In the genomic region with DNA sequence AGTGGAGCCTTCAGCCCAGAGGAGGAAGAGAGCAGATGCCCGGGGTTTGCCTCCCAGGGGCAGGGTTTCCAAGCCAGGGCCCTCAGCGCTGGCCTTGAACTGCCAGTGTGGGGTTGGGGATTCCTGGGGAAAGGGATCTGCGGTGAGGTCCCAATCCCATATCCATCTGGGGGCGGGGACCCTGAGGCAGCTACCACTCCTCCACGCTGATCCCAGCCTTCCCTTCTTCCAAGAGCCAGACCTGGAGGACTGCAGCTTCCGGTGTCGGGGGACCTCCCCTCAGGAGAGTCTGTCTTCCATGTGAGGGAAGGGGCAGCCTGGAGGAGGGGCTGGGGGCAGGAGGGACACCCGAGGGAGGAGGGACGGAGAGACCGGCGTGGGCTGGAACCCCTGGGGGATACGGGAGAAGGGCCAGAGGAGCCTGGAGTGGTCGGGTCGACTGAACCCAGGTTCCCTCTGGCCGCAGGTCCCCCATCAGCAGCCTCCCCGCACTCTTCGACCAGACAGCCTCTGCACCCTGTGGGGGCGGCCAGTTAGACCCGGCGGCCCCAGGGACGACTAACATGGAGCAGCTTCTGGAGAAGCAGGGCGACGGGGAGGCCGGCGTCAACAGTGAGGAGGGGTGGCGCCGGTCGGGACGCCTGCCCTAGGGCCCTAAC, we compare ENCODE assay signal across 18 cellular contexts. TPM values are rescaled to one million over a fixed set of nuclear protein-coding genes. Genes with fewer than 3 reads are reported as not detected.
A peak's percentile ranks its signal among the peaks of the same experiment; 100 is the strongest.
DNase-seq lines count a peak whose midpoint lies in the region; ATAC-seq, FAIRE-seq and TF ChIP-seq lines count a peak whose summit lies in the region.
"Had no signal": no experiment of that assay in that cellular context is flagged by ENCODE, and none has a peak within 500 bp of the region (broad histone marks: within the 10 kb centered on the region; RNA-seq: fewer than 3 reads in every experiment).

No MANE protein-coding gene starts in this region.

- RAD21 ChIA-PET in HCT116 (lab: Charles Lee; ENCODE audit: low non-redundant PET in 1 of 2, low total read pairs in 2 of 2, uncharacterized antibody in 2 of 2, unreplicated experiment in 2 of 2): no interaction called here

- no peaks in the 10 kb centered on the region for H3K9me3 Mint-ChIP-seq in endodermal cell
- no peaks in the 10 kb centered on the region for H3K9me3 Mint-ChIP-seq in naive thymus-derived CD8-positive, alpha-beta T cell
- H3K9me3 Mint-ChIP-seq: stimulated activated naive CD8-positive, alpha-beta T cell treated with anti-CD3 and anti-CD28 coated beads, Interleukin-15, amount 100 ng/mL, for 72 hours; T-helper 1 cell treated with Interleukin-12 subunit alpha and Interleukin-12 subunit beta and Interleukin-4 antibody, amounts not matched to agents 30 μg/mL and 1 μg/mL, for 36 hours had no signal

- H3K27me3 ChIP-seq in A673 (replicated peaks; ENCODE audit: insufficient read depth, low read depth, low read length, poor library complexity) (no peaks in the 10 kb centered on the region), HCT116 (ENCODE audit: insufficient read depth, low read length) (no peaks in the 10 kb centered on the region), endodermal cell (ENCODE audit: control insufficient read depth, insufficient read depth, low read length, poor library complexity, severe bottlenecking) (no peaks in the 10 kb centered on the region)
- H3K27me3 ChIP-seq: uterus had no signal

- no peak for ATAC-seq in HCT116
- no peak for ATAC-seq in naive thymus-derived CD8-positive, alpha-beta T cell
- no peak for ATAC-seq in GM21723 (IDR thresholded peaks at IDR 0.05; ENCODE audit: unreplicated experiment)
- ATAC-seq in GM21360 (IDR thresholded peaks at IDR 0.05; ENCODE audit: unreplicated experiment): no peak

- H3K36me3 Mint-ChIP-seq in endodermal cell (ENCODE audit: low read depth): peaks cover 54% of the 10 kb centered on the region
- H3K36me3 Mint-ChIP-seq in naive thymus-derived CD8-positive, alpha-beta T cell: peaks cover 0 to 78% (median 11%) of the 10 kb centered on the region in 3 donors

- H3K9me2 ChIP-seq in HCT116 (ENCODE audit: insufficient read depth): no peaks in the 10 kb centered on the region

- no peaks in the 10 kb centered on the region for H4K20me1 ChIP-seq in HCT116 (ENCODE audit: insufficient read depth)

- no peak for TF ChIP-seq POLR2A in HCT116 (IDR thresholded peaks at IDR 0.05; ENCODE audit: borderline replicate concordance, extremely low read depth, insufficient read depth, insufficient read length)

- no peaks in the 10 kb centered on the region for H3K79me2 ChIP-seq in HCT116 (ENCODE audit: insufficient read depth, low read length)

- H3K4me3 Mint-ChIP-seq in endodermal cell: peak overlapping the region; percentile 41
- H3K4me3 Mint-ChIP-seq in naive thymus-derived CD8-positive, alpha-beta T cell: no peak overlapping the region
- H3K4me3 Mint-ChIP-seq: activated naive CD8-positive, alpha-beta T cell; stimulated activated naive CD8-positive, alpha-beta T cell treated with anti-CD3 and anti-CD28 coated beads, Interleukin-15, amount 100 ng/mL, for 72 hours; T-helper 1 cell treated with Interleukin-12 subunit alpha and Interleukin-12 subunit beta and Interleukin-4 antibody, amounts not matched to agents 30 μg/mL and 1 μg/mL, for 36 hours had no signal

- POLR2A ChIA-PET in A673 (lab: Charles Lee; ENCODE audit: low non-redundant PET) (no interaction called here), HCT116 (lab: Charles Lee) (no interaction called here)
- POLR2A ChIA-PET in naive thymus-derived CD8-positive, alpha-beta T cell (lab: Charles Lee): interaction anchor here (12.1 to 22.8 kb wide), 2 partner anchors 4 to 10 kb away, joined by 395 read pairs; a partner anchor contains a TSS

- BruUV-seq in A673 (replicated peaks; lab: Mats Ljungman, UMichigan) (no TSS peak), HCT116 (replicated peaks; lab: Mats Ljungman, UMichigan) (no TSS peak)

- DNase-seq in A673 (ENCODE audit: low spot score): no peak
- no peak for DNase-seq in HCT116 (ENCODE audit: low read depth, low spot score)
- DNase-seq in endodermal cell: peak; percentile 87
- DNase-seq in naive thymus-derived CD8-positive, alpha-beta T cell: no peak
- no peak for DNase-seq in T1000 (lab: John Stamatoyannopoulos, UW)
- no peak for DNase-seq in frontal cortex (ENCODE audit: low spot score in 2 of 2)
- DNase-seq: activated CD8-positive, alpha-beta memory T cell treated with anti-CD3 and anti-CD28 coated beads, Interleukin-2, amount 50 U/mL, for 48 hours; NCI-H1930; stimulated activated naive CD8-positive, alpha-beta T cell treated with anti-CD3 and anti-CD28 coated beads, Interleukin-15, amount 100 ng/mL, for 72 hours; uterus had no signal

- H3K36me3 ChIP-seq in A673 (ENCODE audit: insufficient read depth, low read length, poor library complexity, severe bottlenecking) (peaks cover 9% of the 10 kb centered on the region), HCT116 (ENCODE audit: control insufficient read depth in 1 of 2, insufficient read depth in 2 of 2, low read length in 2 of 2) (peaks cover 14 to 15% of the 10 kb centered on the region in 2 experiments), endodermal cell (ENCODE audit: control insufficient read depth, insufficient read depth, low read length) (peaks cover 60% of the 10 kb centered on the region)
- H3K36me3 ChIP-seq: uterus had no signal

- peak overlapping the region; percentile 43 for H3K4me2 ChIP-seq in HCT116 (ENCODE audit: low read length)

- no peak for TF ChIP-seq RAD21 in HCT116 (IDR thresholded peaks at IDR 0.05; ENCODE audit: low read depth)

- H3K9me3 ChIP-seq in A673 (ENCODE audit: low read depth, low read length, poor library complexity, severe bottlenecking) (no peaks in the 10 kb centered on the region), HCT116 (ENCODE audit: control insufficient read depth in 1 of 2, insufficient read depth in 1 of 2, low read depth in 1 of 2, low read length in 2 of 2) (no peaks in the 10 kb centered on the region), endodermal cell (ENCODE audit: control insufficient read depth, low read length) (no peaks in the 10 kb centered on the region)
- H3K9me3 ChIP-seq: uterus had no signal

- FAIRE-seq in frontal cortex (lab: Jason Lieb, UNC): no peak
- FAIRE-seq: G401.6, GM12891, H54 had no signal

- H3K9ac ChIP-seq in HCT116 (ENCODE audit: low read length) (peak overlapping the region; percentile 10), endodermal cell (ENCODE audit: extremely low read depth, low read length, poor library complexity, severe bottlenecking) (no peak overlapping the region)

- CTCF ChIA-PET in A673 (lab: Charles Lee): no interaction called here
- CTCF ChIA-PET in HCT116 (lab: Charles Lee): interaction anchor here (0.7 to 1.2 kb wide), 4 partner anchors 8 to 22 kb away, joined by 4 read pairs; no protein-coding TSS in a partner anchor

- H3K27ac ChIP-seq in A673 (ENCODE audit: low read depth, low read length, poor library complexity, severe bottlenecking) (peak overlapping the region; percentile 50), HCT116 (ENCODE audit: low read depth, low read length) (peak overlapping the region; percentile 46), endodermal cell (ENCODE audit: low read depth, low read length) (no peak overlapping the region)
- H3K27ac ChIP-seq: uterus had no signal

- H3K4me3 ChIP-seq in A673 (ENCODE audit: low read depth, low read length, poor library complexity, severe bottlenecking) (no peak overlapping the region), HCT116 (replicated peaks in 1 of 2; ENCODE audit: low read depth in 1 of 2, low read length in 2 of 2) (no peak overlapping the region; a peak in 1 of 4 replicates), endodermal cell (ENCODE audit: low read length) (peak overlapping the region; percentile 39)
- H3K4me3 ChIP-seq: lung, uterus had no signal

- WGBS in endodermal cell (ENCODE audit: insufficient coverage in 1 of 2, insufficient read length in 1 of 2), 2 experiments: 67 to 90% methylated on average over 15 to 29 of the region's 29 CpGs

- H3K27ac Mint-ChIP-seq in endodermal cell: no peak overlapping the region
- H3K27ac Mint-ChIP-seq in naive thymus-derived CD8-positive, alpha-beta T cell: peak overlapping the region in 7 of 10 donors; percentile 18 to 72 (median 31)
- H3K27ac Mint-ChIP-seq: stimulated activated naive CD8-positive, alpha-beta T cell treated with anti-CD3 and anti-CD28 coated beads, Interleukin-15, amount 100 ng/mL, for 72 hours had no signal

- H2AFZ ChIP-seq in HCT116 (ENCODE audit: low read depth, low read length, poor library complexity, severe bottlenecking): no peak overlapping the region

- peaks cover 3% of the 10 kb centered on the region for H3K27me3 Mint-ChIP-seq in endodermal cell (ENCODE audit: insufficient read depth)
- no peaks in the 10 kb centered on the region for H3K27me3 Mint-ChIP-seq in naive thymus-derived CD8-positive, alpha-beta T cell
- H3K27me3 Mint-ChIP-seq: activated naive CD8-positive, alpha-beta T cell; stimulated activated naive CD8-positive, alpha-beta T cell treated with anti-CD3 and anti-CD28 coated beads, Interleukin-15, amount 100 ng/mL, for 72 hours had no signal

- peaks cover 2% of the 10 kb centered on the region for H3K4me1 Mint-ChIP-seq in endodermal cell
- peaks cover 22 to 52% (median 39%) of the 10 kb centered on the region in 4 donors for H3K4me1 Mint-ChIP-seq in naive thymus-derived CD8-positive, alpha-beta T cell

- intact Hi-C loops in A673 (cut with micrococcal nuclease; ENCODE audit: unreplicated experiment) (no loop called here), HCT116 (cut with micrococcal nuclease) (no loop called here)

- H3K4me1 ChIP-seq in A673 (ENCODE audit: insufficient read depth, low read length, poor library complexity, severe bottlenecking) (no peaks in the 10 kb centered on the region), HCT116 (ENCODE audit: control insufficient read depth in 1 of 2, insufficient read depth in 2 of 2, low read length in 2 of 2) (peaks cover 5 to 24% of the 10 kb centered on the region in 2 experiments), endodermal cell (ENCODE audit: control insufficient read depth, insufficient read depth, low read length) (no peaks in the 10 kb centered on the region)
- H3K4me1 ChIP-seq: uterus had no signal

- TF ChIP-seq CTCF in A673 (conservative IDR thresholded peaks at IDR 0.05; ENCODE audit: low read depth, low read length) (no peak), HCT116 (IDR thresholded peaks at IDR 0.05 in 2 of 3, conservative IDR thresholded peaks at IDR 0.05 in 1 of 3; ENCODE audit: borderline replicate concordance in 1 of 3, insufficient read depth in 1 of 3, low read depth in 2 of 3, low read length in 2 of 3) (no peak), endodermal cell (conservative IDR thresholded peaks at IDR 0.05) (no peak)

RNA-seq across cellular contexts. Expression of a gene that starts 10.7 kb away (rescaled TPM):
- total RNA-seq in A673 (2021): 6.6 and 8.5 TPM in 2 replicates
- 50.2 TPM for total RNA-seq in HCT116 (2021; ENCODE audit: unreplicated experiment)
- 24.8 and 31.7 TPM in 2 replicates for polyA plus RNA-seq in HCT116 (2012)
- 10 to 100 TPM in 1 of 2 donors, 1 to 10 TPM in 1; 8.9 to 11.2 TPM for total RNA-seq in endodermal cell
- polyA plus RNA-seq in endodermal cell (2013, experiment 1 of 2): 5.7 TPM
- polyA plus RNA-seq in endodermal cell (2013, experiment 2 of 2): 6.3 TPM
- total RNA-seq in naive thymus-derived CD8-positive, alpha-beta T cell: 10 to 100 TPM; 10.7 to 12.3 TPM
- 10 to 100 TPM; 40.5 to 63.3 (median 46.2) TPM for polyA plus RNA-seq in naive thymus-derived CD8-positive, alpha-beta T cell
- total RNA-seq in frontal cortex: 0.82 TPM

RNA-seq across cellular contexts. Expression of a gene that starts 14.3 kb away (rescaled TPM):
- total RNA-seq in A673 (2021) (41.4 and 59.5 TPM in 2 replicates), HCT116 (2021; ENCODE audit: unreplicated experiment) (110 TPM), endodermal cell (100 to 1,000 TPM; 112 to 127 TPM), frontal cortex (16.3 TPM)
- 45.6 and 52.4 TPM in 2 replicates for polyA plus RNA-seq in HCT116 (2012)
- 54.4 TPM for polyA plus RNA-seq in endodermal cell (2013, experiment 1 of 2)
- polyA plus RNA-seq in endodermal cell (2013, experiment 2 of 2): 49.1 TPM
- total RNA-seq in naive thymus-derived CD8-positive, alpha-beta T cell: 100 to 1,000 TPM; 481 to 489 TPM
- 10 to 100 TPM in 1 of 3 donors, 1 to 10 TPM in 2; 5.5 to 11.9 (median 8.3) TPM for polyA plus RNA-seq in naive thymus-derived CD8-positive, alpha-beta T cell

RNA-seq across cellular contexts. Expression of a gene that starts 28.7 kb away (rescaled TPM):
- total RNA-seq in A673 (2021) (34.4 and 42.0 TPM in 2 replicates), HCT116 (2021; ENCODE audit: unreplicated experiment) (64.6 TPM), endodermal cell (100 to 1,000 TPM; 101 to 106 TPM), frontal cortex (8.2 TPM)
- polyA plus RNA-seq in HCT116 (2012): 60.2 and 61.4 TPM in 2 replicates
- polyA plus RNA-seq in endodermal cell (2013, experiment 1 of 2): 83.8 TPM
- 72.3 TPM for polyA plus RNA-seq in endodermal cell (2013, experiment 2 of 2)
- not detected for total RNA-seq in naive thymus-derived CD8-positive, alpha-beta T cell
- polyA plus RNA-seq in naive thymus-derived CD8-positive, alpha-beta T cell: under 1 TPM in 1 of 3 donors, not detected in 2; 0.08 TPM

RNA-seq across cellular contexts. Expression of a gene that starts 33.1 kb away (rescaled TPM):
- total RNA-seq in A673 (2021): 217 and 232 TPM in 2 replicates
- total RNA-seq in HCT116 (2021; ENCODE audit: unreplicated experiment): 346 TPM
- polyA plus RNA-seq in HCT116 (2012): 387 and 435 TPM in 2 replicates
- total RNA-seq in endodermal cell: 100 to 1,000 TPM; 192 to 244 TPM
- polyA plus RNA-seq in endodermal cell (2013, experiment 1 of 2): 230 TPM
- polyA plus RNA-seq in endodermal cell (2013, experiment 2 of 2): 230 TPM
- total RNA-seq in naive thymus-derived CD8-positive, alpha-beta T cell: 10 to 100 TPM; 94.1 to 96.4 TPM
- polyA plus RNA-seq in naive thymus-derived CD8-positive, alpha-beta T cell: 100 to 1,000 TPM; 338 to 361 (median 349) TPM
- total RNA-seq in frontal cortex: 196 TPM

RNA-seq across cellular contexts. Expression of a gene that starts 44.7 kb away (rescaled TPM):
- total RNA-seq in A673 (2021) (4.0 and 5.9 TPM in 2 replicates), HCT116 (2021; ENCODE audit: unreplicated experiment) (37.9 TPM), endodermal cell (1 to 10 TPM; 3.2 to 5.0 TPM), frontal cortex (0.82 TPM)
- polyA plus RNA-seq in HCT116 (2012): 15.2 and 19.0 TPM in 2 replicates
- polyA plus RNA-seq in endodermal cell (2013, experiment 1 of 2): 13.5 TPM
- polyA plus RNA-seq in endodermal cell (2013, experiment 2 of 2): 12.8 TPM
- total RNA-seq in naive thymus-derived CD8-positive, alpha-beta T cell: 1 to 10 TPM; 1.2 TPM
- under 1 TPM in 2 of 3 donors, not detected in 1; 0.04 to 0.10 TPM for polyA plus RNA-seq in naive thymus-derived CD8-positive, alpha-beta T cell
